Comparison of ENCODE assay signal across 35 cellular contexts in genomic region chr5:42569325-42569724, GRCh38.
"Had no signal": no experiment of that assay in that cellular context is flagged by ENCODE, and none has a peak within 500 bp of the region (broad histone marks: within the 10 kb centered on the region; RNA-seq: fewer than 3 reads in every experiment).

No MANE protein-coding gene starts in this region.

- H3K9me3 ChIP-seq: MG63 had no signal

- H3K27me3 ChIP-seq: MG63 had no signal

- H3K36me3 ChIP-seq: MG63 had no signal

- H3K4me3 ChIP-seq: MG63 had no signal

- DNase-seq: Karpas-422, Kasumi-1, MG63, MM.1S, MV-4-11, NCI-H1048, NCI-H1092, NCI-H1092 treated with DMSO at 0.1 percent for 48 hours, NCI-H1105, NCI-H1105 treated with DMSO at 0.1 percent for 48 hours, NCI-H1417, NCI-H1417 treated with DMSO at 0.1 percent for 48 hours, NCI-H1436, NCI-H1436 treated with DMSO at 0.1 percent for 48 hours, NCI-H146, NCI-H1694, NCI-H1694 treated with DMSO at 0.1 percent for 48 hours, NCI-H187, NCI-H187 treated with DMSO at 0.1 percent for 48 hours, NCI-H1930, NCI-H2029, NCI-H2029 treated with DMSO at 0.1 percent for 48 hours, NCI-H2081, NCI-H2081 treated with DMSO at 0.1 percent for 48 hours, NCI-H2107, NCI-H2171, NCI-H2171 treated with DMSO at 0.1 percent for 48 hours, NCI-H2227 treated with DMSO at 0.1 percent for 48 hours, NCI-H226, NCI-H345, NCI-H446, NCI-H446 treated with DMSO at 0.1 percent for 48 hours, NCI-H510A, NCI-H510A treated with DMSO at 0.1 percent for 48 hours, NCI-H524 had no signal
